In genomic region chr11:64209563-64209843, GRCh38 we compare ENCODE assay signal across 1 cellular context.
TF ChIP-seq lines count a peak whose summit lies in the region.

No MANE protein-coding gene starts in this region.

TF ChIP-seq in GM12878, 131 proteins besides CTCF, POLR2A, EP300 and RAD21:
- TF ChIP-seq BCL11A (IDR thresholded peaks at IDR 0.05; ENCODE audit: low read depth, low read length) (no peak), NR2F1 (conservative IDR thresholded peaks at IDR 0.05) (no peak), FOS (IDR thresholded peaks at IDR 0.05; ENCODE audit: borderline replicate concordance, extremely low read depth, insufficient read length) (no peak), CBFB (IDR thresholded peaks at IDR 0.05; ENCODE audit: low read depth) (no peak)
TF ChIP-seq in GM12878: peak in this region for 0.
